18 cellular contexts compared by ENCODE assay signal in the genomic region with DNA sequence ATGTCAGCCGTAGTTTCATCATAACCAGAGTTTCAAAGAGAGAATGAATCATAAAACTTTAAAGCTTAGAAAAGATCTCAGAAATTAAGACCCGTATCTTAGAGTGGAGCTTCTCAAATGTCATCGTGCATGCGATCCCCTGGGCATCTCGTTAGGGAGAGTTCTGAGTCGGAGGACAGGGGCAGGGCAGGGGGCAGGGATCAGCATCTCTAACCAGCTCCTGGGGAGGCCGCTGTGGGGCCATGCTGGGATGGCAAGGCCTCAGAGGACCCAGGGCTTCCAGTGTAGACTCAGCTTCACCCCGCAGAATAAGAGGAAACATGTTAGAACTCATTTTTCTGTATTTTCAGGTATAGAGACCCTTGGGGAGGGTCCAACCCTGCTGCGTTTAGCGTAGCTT.
DNase-seq lines count a peak whose midpoint lies in the region; ATAC-seq, FAIRE-seq and TF ChIP-seq lines count a peak whose summit lies in the region.
"Had no signal": no experiment of that assay in that cellular context is flagged by ENCODE, and none has a peak within 500 bp of the region (broad histone marks: within the 10 kb centered on the region; RNA-seq: fewer than 3 reads in every experiment).

No MANE protein-coding gene starts in this region.

- no peak overlapping the region for H3K9ac ChIP-seq in kidney (ENCODE audit: low read length in 2 of 2)
- no peak overlapping the region for H3K9ac ChIP-seq in smooth muscle cell (ENCODE audit: low read depth)

- peaks cover 10 to 14% of the 10 kb centered on the region in 2 donors for H3K4me1 ChIP-seq in kidney (ENCODE audit: control insufficient read depth in 1 of 2, insufficient read depth in 1 of 2, low read depth in 1 of 2, low read length in 2 of 2)
- H3K4me1 ChIP-seq in smooth muscle cell (ENCODE audit: low read depth): no peaks in the 10 kb centered on the region
- peaks cover 17% of the 10 kb centered on the region for H3K4me1 ChIP-seq in left ventricle myocardium inferior
- H3K4me1 ChIP-seq: HAP-1 had no signal

- peak overlapping the region; percentile 24 for H2AFZ ChIP-seq in smooth muscle cell (ENCODE audit: low read depth)

- no peaks in the 10 kb centered on the region for H3K36me3 Mint-ChIP-seq in neural crest cell (ENCODE audit: low read depth)
- no peaks in the 10 kb centered on the region for H3K36me3 Mint-ChIP-seq in activated T-helper 17 cell treated with anti-CD3 and anti-CD28 coated beads, Interleukin-2, amount 50 U/mL, for 72 hours (ENCODE audit: low read depth)
- H3K36me3 Mint-ChIP-seq: CD4-positive, alpha-beta memory T cell had no signal

- no peaks in the 10 kb centered on the region for H4K20me1 ChIP-seq in smooth muscle cell (ENCODE audit: low read depth)

- no peaks in the 10 kb centered on the region for H3F3A ChIP-seq in smooth muscle cell (ENCODE audit: low read depth)

- intact Hi-C loops in kidney (cut with DNase I) (no loop called here), left ventricle myocardium inferior (cut with micrococcal nuclease) (no loop called here)

- TF ChIP-seq CTCF in kidney (IDR thresholded peaks at IDR 0.05; ENCODE audit: borderline replicate concordance, extremely low read depth, insufficient read depth) (no peak), neural crest cell (conservative IDR thresholded peaks at IDR 0.05) (no peak), smooth muscle cell (IDR thresholded peaks at IDR 0.05; ENCODE audit: borderline replicate concordance, insufficient read depth, poor library complexity, severe bottlenecking) (no peak), left ventricle myocardium inferior (IDR thresholded peaks at IDR 0.05; ENCODE audit: borderline replicate concordance) (no peak)

- H3K4me2 ChIP-seq in smooth muscle cell: no peak overlapping the region

- no peaks in the 10 kb centered on the region for H3K79me2 ChIP-seq in smooth muscle cell (ENCODE audit: low read depth)

- DNase-seq in kidney (peak; percentile 31), neural crest cell (ENCODE audit: low read depth, low spot score) (no peak), smooth muscle cell (lab: John Stamatoyannopoulos, UW; ENCODE audit: unreplicated experiment) (no peak), left ventricle myocardium inferior (no peak), NCI-H2196 (lab: John Stamatoyannopoulos, UW; ENCODE audit: unreplicated experiment) (no peak)
- DNase-seq: C1 segment of cervical spinal cord; CD4-positive, alpha-beta memory T cell; COR-L47; DMS153; DND-41; GOT3; HFFc6 had no signal

- WGBS in smooth muscle cell (ENCODE audit: low lambda C conversion rate): 67% methylated on average over 10 of the region's 10 CpGs

- H3K4me3 ChIP-seq in kidney (ENCODE audit: low read length in 2 of 2): no peak overlapping the region
- H3K4me3 ChIP-seq in smooth muscle cell: no peak overlapping the region
- H3K4me3 ChIP-seq in left ventricle myocardium inferior: no peak overlapping the region
- H3K4me3 ChIP-seq: HAP-1 had no signal

- ATAC-seq in activated T-helper 17 cell treated with anti-CD3 and anti-CD28 coated beads, Interleukin-2, amount 50 U/mL, for 72 hours (replicated peaks): no peak
- ATAC-seq in HG02938 (IDR thresholded peaks at IDR 0.05; ENCODE audit: unreplicated experiment): no peak

- H3K9me3 ChIP-seq in kidney (ENCODE audit: control insufficient read depth in 1 of 2, low read length in 2 of 2) (no peaks in the 10 kb centered on the region), smooth muscle cell (replicated peaks; ENCODE audit: low read depth) (no peaks in the 10 kb centered on the region), left ventricle myocardium inferior (replicated peaks) (no peaks in the 10 kb centered on the region)
- H3K9me3 ChIP-seq: HAP-1 had no signal

- H3K4me1 Mint-ChIP-seq in neural crest cell: peaks cover 15% of the 10 kb centered on the region
- no peaks in the 10 kb centered on the region for H3K4me1 Mint-ChIP-seq in activated T-helper 17 cell treated with anti-CD3 and anti-CD28 coated beads, Interleukin-2, amount 50 U/mL, for 72 hours
- H3K4me1 Mint-ChIP-seq: CD4-positive, alpha-beta memory T cell had no signal

- FAIRE-seq in kidney (lab: Jason Lieb, UNC): no peak
- FAIRE-seq: G401.6, GM12892, H54 had no signal

- H3K4me3 Mint-ChIP-seq in neural crest cell: no peak overlapping the region
- H3K4me3 Mint-ChIP-seq in activated T-helper 17 cell treated with anti-CD3 and anti-CD28 coated beads, Interleukin-2, amount 50 U/mL, for 72 hours: no peak overlapping the region
- H3K4me3 Mint-ChIP-seq: CD4-positive, alpha-beta memory T cell; HFFc6 had no signal

- H3K27me3 ChIP-seq in smooth muscle cell (ENCODE audit: low read depth) (no peaks in the 10 kb centered on the region), left ventricle myocardium inferior (ENCODE audit: low read depth) (no peaks in the 10 kb centered on the region)

- peak overlapping the region; percentile 40 for H3K27ac Mint-ChIP-seq in neural crest cell (ENCODE audit: unreplicated experiment)
- H3K27ac Mint-ChIP-seq in activated T-helper 17 cell treated with anti-CD3 and anti-CD28 coated beads, Interleukin-2, amount 50 U/mL, for 72 hours: no peak overlapping the region
- H3K27ac Mint-ChIP-seq: HFFc6 had no signal

- no peak overlapping the region for H3K27ac ChIP-seq in kidney (ENCODE audit: low read depth in 2 of 2, low read length in 2 of 2)
- H3K27ac ChIP-seq in smooth muscle cell (ENCODE audit: low read depth): no peak overlapping the region
- no peak overlapping the region for H3K27ac ChIP-seq in left ventricle myocardium inferior (replicated peaks)

- H3K9me3 Mint-ChIP-seq in neural crest cell: no peaks in the 10 kb centered on the region
- H3K9me3 Mint-ChIP-seq in activated T-helper 17 cell treated with anti-CD3 and anti-CD28 coated beads, Interleukin-2, amount 50 U/mL, for 72 hours: no peaks in the 10 kb centered on the region

- H3K27me3 Mint-ChIP-seq in neural crest cell (ENCODE audit: low read depth): peaks cover 72% of the 10 kb centered on the region
- peaks cover 9% of the 10 kb centered on the region for H3K27me3 Mint-ChIP-seq in activated T-helper 17 cell treated with anti-CD3 and anti-CD28 coated beads, Interleukin-2, amount 50 U/mL, for 72 hours

- H3K36me3 ChIP-seq in kidney (ENCODE audit: control insufficient read depth in 1 of 2, insufficient read depth in 2 of 2, low read length in 2 of 2) (no peaks in the 10 kb centered on the region), smooth muscle cell (ENCODE audit: low read depth) (no peaks in the 10 kb centered on the region), left ventricle myocardium inferior (no peaks in the 10 kb centered on the region)
- H3K36me3 ChIP-seq: HAP-1 had no signal
